ENCODE assay signal across 10 cellular contexts in genomic region chr13:113860051-113860471, GRCh38. TPM values are rescaled to one million over a fixed set of nuclear protein-coding genes. Genes with fewer than 3 reads are reported as not detected.
A peak's percentile ranks its signal among the peaks of the same experiment; 100 is the strongest.
DNase-seq lines count a peak whose midpoint lies in the region; ATAC-seq and TF ChIP-seq lines count a peak whose summit lies in the region.
"Had no signal": no experiment of that assay in that cellular context is flagged by ENCODE, and none has a peak within 500 bp of the region (broad histone marks: within the 10 kb centered on the region; RNA-seq: fewer than 3 reads in every experiment).

No MANE protein-coding gene starts in this region.

- H3K4me3 ChIP-seq in left ventricle myocardium inferior = no peak overlapping the region
- H3K4me3 ChIP-seq in ectodermal cell (ENCODE audit: insufficient read depth, low read depth, low read length) = no peak overlapping the region
- no peak overlapping the region for H3K4me3 ChIP-seq in mucosa of stomach (ENCODE audit: low read length)
- no peak overlapping the region for H3K4me3 ChIP-seq in vagina
- no peak overlapping the region for H3K4me3 ChIP-seq in effector memory CD4-positive, alpha-beta T cell (ENCODE audit: insufficient read depth, low read depth, low read length, poor library complexity, severe bottlenecking)
- no peak overlapping the region for H3K4me3 ChIP-seq in brain microvascular endothelial cell (ENCODE audit: low read depth, low read length)

- TF ChIP-seq CTCF in left ventricle myocardium inferior (IDR thresholded peaks at IDR 0.05; ENCODE audit: borderline replicate concordance) (no peak), vagina (IDR thresholded peaks at IDR 0.05) (no peak), brain microvascular endothelial cell (IDR thresholded peaks at IDR 0.05; ENCODE audit: low read depth, low read length, missing control alignments) (no peak)

- H3K9me3 ChIP-seq in left ventricle myocardium inferior (replicated peaks) (no peaks in the 10 kb centered on the region), ectodermal cell (ENCODE audit: control insufficient read depth, low read length) (no peaks in the 10 kb centered on the region), mucosa of stomach (ENCODE audit: control insufficient read depth, low read length) (no peaks in the 10 kb centered on the region), vagina (no peaks in the 10 kb centered on the region)
- no peaks in the 10 kb centered on the region for H3K9me3 ChIP-seq in effector memory CD4-positive, alpha-beta T cell (ENCODE audit: control insufficient read depth, low read length)

- no peak for TF ChIP-seq POLR2A in vagina (IDR thresholded peaks at IDR 0.05)

- H3K4me1 ChIP-seq in left ventricle myocardium inferior (peaks cover 86% of the 10 kb centered on the region), ectodermal cell (ENCODE audit: control insufficient read depth, insufficient read depth, low read length) (peaks cover 56% of the 10 kb centered on the region), mucosa of stomach (ENCODE audit: control insufficient read depth, insufficient read depth, low read length) (peaks cover 53% of the 10 kb centered on the region), vagina (peaks cover 68% of the 10 kb centered on the region)
- peaks cover 5% of the 10 kb centered on the region for H3K4me1 ChIP-seq in effector memory CD4-positive, alpha-beta T cell (ENCODE audit: control insufficient read depth, insufficient read depth, low read length, poor library complexity, severe bottlenecking)

- DNase-seq in left ventricle myocardium inferior = no peak
- DNase-seq in Right ventricle myocardium superior = no peak
- DNase-seq in vagina (ENCODE audit: extremely low spot score in 2 of 2) = no peak
- DNase-seq in effector memory CD4-positive, alpha-beta T cell = no peak
- no peak for DNase-seq in OCI-M2 (lab: John Stamatoyannopoulos, UW; ENCODE audit: unreplicated experiment)
- DNase-seq in brain microvascular endothelial cell = no peak
- DNase-seq: activated CD4-positive, CD25-positive, alpha-beta regulatory T cell; NCI-H1436 had no signal

- H3K27ac ChIP-seq in left ventricle myocardium inferior (replicated peaks) (peak overlapping the region; percentile 99), ectodermal cell (ENCODE audit: insufficient read depth, low read depth, low read length, poor library complexity, severe bottlenecking) (peak overlapping the region; percentile 2), vagina (peak overlapping the region; percentile 95), brain microvascular endothelial cell (no peak overlapping the region)
- H3K27ac ChIP-seq in effector memory CD4-positive, alpha-beta T cell (ENCODE audit: insufficient read depth, low read length, poor library complexity, severe bottlenecking) = no peak overlapping the region

- no peak for ATAC-seq in Right ventricle myocardium superior (ENCODE audit: poor library complexity)

- in situ Hi-C loops in brain microvascular endothelial cell (cut with HindIII; ENCODE audit: low pct_ligation_motif_present, low sequenced_read_pairs) = no loop called here

- H3K36me3 ChIP-seq in left ventricle myocardium inferior = peaks cover 21% of the 10 kb centered on the region
- H3K36me3 ChIP-seq in ectodermal cell (ENCODE audit: control insufficient read depth, insufficient read depth, low read length) = no peaks in the 10 kb centered on the region
- no peaks in the 10 kb centered on the region for H3K36me3 ChIP-seq in mucosa of stomach (ENCODE audit: control insufficient read depth, insufficient read depth, low read length)
- no peaks in the 10 kb centered on the region for H3K36me3 ChIP-seq in vagina
- no peaks in the 10 kb centered on the region for H3K36me3 ChIP-seq in effector memory CD4-positive, alpha-beta T cell (ENCODE audit: control insufficient read depth, insufficient read depth, low read length)
- no peaks in the 10 kb centered on the region for H3K36me3 ChIP-seq in brain microvascular endothelial cell (replicated peaks)

- intact Hi-C loops in left ventricle myocardium inferior (cut with micrococcal nuclease) = no loop called here
- intact Hi-C loops in Right ventricle myocardium superior (cut with DNase I) = no loop called here
- intact Hi-C loops in vagina (cut with DNase I) = loop anchor here (10.0 kb wide), 1 partner anchor 65 kb away; no protein-coding TSS in a partner anchor

- WGBS in ectodermal cell, 2 experiments = 31 to 33% methylated on average over 10 of the region's 10 CpGs

- H3K9ac ChIP-seq in mucosa of stomach (ENCODE audit: low read length) = peak overlapping the region; percentile 30

- no peaks in the 10 kb centered on the region for H3K27me3 ChIP-seq in left ventricle myocardium inferior (ENCODE audit: low read depth)
- peaks cover 28% of the 10 kb centered on the region for H3K27me3 ChIP-seq in ectodermal cell (ENCODE audit: control insufficient read depth, insufficient read depth, low read length, poor library complexity, severe bottlenecking)
- peaks cover 6% of the 10 kb centered on the region for H3K27me3 ChIP-seq in mucosa of stomach (ENCODE audit: control insufficient read depth, insufficient read depth, low read length)
- no peaks in the 10 kb centered on the region for H3K27me3 ChIP-seq in vagina
- H3K27me3 ChIP-seq in effector memory CD4-positive, alpha-beta T cell (replicated peaks; ENCODE audit: control insufficient read depth, insufficient read depth, low read length, poor library complexity, severe bottlenecking) = peaks cover 14% of the 10 kb centered on the region
- peaks cover 4% of the 10 kb centered on the region for H3K27me3 ChIP-seq in brain microvascular endothelial cell (replicated peaks)

RNA-seq across cellular contexts. Expression of gene GAS6, which starts 3.8 kb away (rescaled TPM):
- total RNA-seq in left ventricle myocardium inferior (186 TPM), Right ventricle myocardium superior (181 TPM), vagina (215 TPM)
- 50.0 TPM for polyA plus RNA-seq in ectodermal cell (2013, experiment 1 of 4)
- polyA plus RNA-seq in ectodermal cell (2013, experiment 2 of 4) = 58.2 TPM
- 40.7 TPM for polyA plus RNA-seq in ectodermal cell (2013, experiment 3 of 4)
- 48.1 TPM for polyA plus RNA-seq in ectodermal cell (2013, experiment 4 of 4)

Comparison
In these comparisons a context has a peak if more than half of its experiments do, and no peak if none do; other contexts are left out.
1. H3K27ac ChIP-seq: peak in left ventricle myocardium inferior (single experiment), ectodermal cell (single experiment) and vagina (single experiment); none in effector memory CD4-positive, alpha-beta T cell (single experiment) and brain microvascular endothelial cell (single experiment).